Comparison of ENCODE assay signal across 32 cellular contexts in genomic region chr22:41550952-41551491, GRCh38. TPM values are rescaled to one million over a fixed set of nuclear protein-coding genes. Genes with fewer than 3 reads are reported as not detected.
"Had no signal": no experiment of that assay in that cellular context is flagged by ENCODE, and none has a peak within 500 bp of the region (broad histone marks: within the 10 kb centered on the region; RNA-seq: fewer than 3 reads in every experiment).

No MANE protein-coding gene starts in this region.

- H3K9me3 Mint-ChIP-seq: activated CD4-positive, alpha-beta memory T cell treated with anti-CD3 and anti-CD28 coated beads for 36 hours; activated CD4-positive, alpha-beta T cell treated with anti-CD3 and anti-CD28 coated beads, Interleukin-2, amount 10 ng/mL, durations not matched to agents 24 days and 14 days; activated naive CD4-positive, alpha-beta T cell treated with anti-CD3 and anti-CD28 coated beads, Interleukin-2, amount 10 ng/mL, durations not matched to agents 7 days and 5 days; activated naive CD4-positive, alpha-beta T cell treated with anti-CD3 and anti-CD28 coated beads, Interleukin-2, amount 50 U/mL, for 72 hours; activated naive CD8-positive, alpha-beta T cell treated with anti-CD3 and anti-CD28 coated beads, Interleukin-2, amount 10 ng/mL, durations not matched to agents 7 days and 5 days had no signal

- ATAC-seq: activated CD4-positive, alpha-beta T cell treated with anti-CD3 and anti-CD28 coated beads for 36 hours; activated CD8-positive, alpha-beta memory T cell treated with anti-CD3 and anti-CD28 coated beads, Interleukin-2, amount 10 ng/mL, durations not matched to agents 7 days and 5 days; activated CD8-positive, alpha-beta T cell treated with anti-CD3 and anti-CD28 coated beads, Interleukin-2, amount 10 ng/mL, durations not matched to agents 7 days and 5 days; activated naive CD4-positive, alpha-beta T cell treated with anti-CD3 and anti-CD28 coated beads, Interleukin-2, amount 50 U/mL, for 72 hours; gastroesophageal sphincter had no signal

- H3K36me3 Mint-ChIP-seq: activated CD4-positive, alpha-beta memory T cell treated with anti-CD3 and anti-CD28 coated beads for 36 hours; activated CD8-positive, alpha-beta memory T cell treated with anti-CD3 and anti-CD28 coated beads, Interleukin-2, amount 10 ng/mL, durations not matched to agents 7 days and 5 days; activated naive CD4-positive, alpha-beta T cell treated with anti-CD3 and anti-CD28 coated beads, Interleukin-2, amount 10 ng/mL, durations not matched to agents 7 days and 5 days; activated naive CD4-positive, alpha-beta T cell treated with anti-CD3 and anti-CD28 coated beads, Interleukin-2, amount 50 U/mL, for 72 hours; activated naive CD8-positive, alpha-beta T cell treated with anti-CD3 and anti-CD28 coated beads, Interleukin-2, amount 10 ng/mL, durations not matched to agents 7 days and 5 days; brain had no signal

- H3K9me3 ChIP-seq: ascending aorta, breast epithelium, colonic mucosa, esophagus squamous epithelium, gastroesophageal sphincter had no signal

- H3K27ac Mint-ChIP-seq: activated CD4-positive, alpha-beta memory T cell treated with anti-CD3 and anti-CD28 coated beads for 36 hours; activated CD4-positive, alpha-beta T cell treated with anti-CD3 and anti-CD28 coated beads for 36 hours; activated CD4-positive, alpha-beta T cell treated with anti-CD3 and anti-CD28 coated beads, Interleukin-2, amount 10 ng/mL, durations not matched to agents 24 days and 14 days; activated CD8-positive, alpha-beta memory T cell treated with anti-CD3 and anti-CD28 coated beads, Interleukin-2, amount 10 ng/mL, durations not matched to agents 7 days and 5 days; activated CD8-positive, alpha-beta T cell treated with anti-CD3 and anti-CD28 coated beads, Interleukin-2, amount 10 ng/mL, durations not matched to agents 7 days and 5 days; activated naive CD4-positive, alpha-beta T cell treated with anti-CD3 and anti-CD28 coated beads, Interleukin-2, amount 10 ng/mL, durations not matched to agents 7 days and 5 days; activated naive CD4-positive, alpha-beta T cell treated with anti-CD3 and anti-CD28 coated beads, Interleukin-2, amount 50 U/mL, for 72 hours; activated naive CD8-positive, alpha-beta T cell treated with anti-CD3 and anti-CD28 coated beads, Interleukin-2, amount 10 ng/mL, durations not matched to agents 7 days and 5 days had no signal

- H3K27ac ChIP-seq: ascending aorta, breast epithelium, cardiac muscle cell, colonic mucosa, epithelial cell of prostate, esophagus squamous epithelium, gastroesophageal sphincter had no signal

- H3K4me1 Mint-ChIP-seq: activated CD4-positive, alpha-beta T cell treated with anti-CD3 and anti-CD28 coated beads for 36 hours; activated CD4-positive, alpha-beta T cell treated with anti-CD3 and anti-CD28 coated beads, Interleukin-2, amount 10 ng/mL, durations not matched to agents 24 days and 14 days; activated naive CD4-positive, alpha-beta T cell treated with anti-CD3 and anti-CD28 coated beads, Interleukin-2, amount 10 ng/mL, durations not matched to agents 7 days and 5 days; activated naive CD8-positive, alpha-beta T cell treated with anti-CD3 and anti-CD28 coated beads, Interleukin-2, amount 10 ng/mL, durations not matched to agents 7 days and 5 days had no signal

- H3K27me3 ChIP-seq: ascending aorta, breast epithelium, cardiac muscle cell, colonic mucosa, esophagus squamous epithelium, gastroesophageal sphincter had no signal

- H3K27me3 Mint-ChIP-seq: activated CD4-positive, alpha-beta memory T cell treated with anti-CD3 and anti-CD28 coated beads for 36 hours; activated CD4-positive, alpha-beta T cell treated with anti-CD3 and anti-CD28 coated beads for 36 hours; brain had no signal

- H3K4me1 ChIP-seq: ascending aorta, breast epithelium, colonic mucosa, esophagus squamous epithelium, gastroesophageal sphincter had no signal

- DNase-seq: activated CD4-positive, alpha-beta memory T cell treated with anti-CD3 and anti-CD28 coated beads for 36 hours; activated CD4-positive, alpha-beta T cell treated with anti-CD3 and anti-CD28 coated beads for 36 hours; activated CD4-positive, alpha-beta T cell treated with anti-CD3 and anti-CD28 coated beads, Interleukin-2, amount 10 ng/mL, durations not matched to agents 24 days and 14 days; activated CD4-positive, CD25-positive, alpha-beta regulatory T cell; activated CD4-positive, CD25-positive, alpha-beta regulatory T cell treated with anti-CD3 and anti-CD28 coated beads, Interleukin-2, amount 50 U/mL, for 72 hours; activated CD8-positive, alpha-beta memory T cell treated with anti-CD3 and anti-CD28 coated beads, Interleukin-2, amount 10 ng/mL, durations not matched to agents 7 days and 5 days; activated CD8-positive, alpha-beta memory T cell treated with anti-CD3 and anti-CD28 coated beads, Interleukin-2, amount 50 U/mL, for 4 hours; activated CD8-positive, alpha-beta T cell treated with anti-CD3 and anti-CD28 coated beads, Interleukin-2, amount 10 ng/mL, durations not matched to agents 7 days and 5 days; activated gamma-delta T cell; activated naive CD4-positive, alpha-beta T cell; activated naive CD4-positive, alpha-beta T cell treated with anti-CD3 and anti-CD28 coated beads, Interleukin-2, amount 10 ng/mL, durations not matched to agents 7 days and 5 days; activated naive CD8-positive, alpha-beta T cell treated with anti-CD3 and anti-CD28 coated beads, Interleukin-2, amount 10 ng/mL, durations not matched to agents 7 days and 5 days; activated T-cell treated with anti-CD3 and anti-CD28 coated beads, Interleukin-2, amount 50 U/mL, for 1 hour; activated T-cell treated with anti-CD3 and anti-CD28 coated beads, Interleukin-2, amount 50 U/mL, for 48 hours; central memory CD4-positive, alpha-beta T cell; cerebellar nuclear complex; colonic mucosa; effector CD8-positive, alpha-beta T cell; esophagus squamous epithelium; foreskin melanocyte; T-helper 2 cell had no signal

- H3K4me3 ChIP-seq: ascending aorta, breast epithelium, cardiac muscle cell, colonic mucosa, esophagus squamous epithelium, gastroesophageal sphincter had no signal

- H3K4me3 Mint-ChIP-seq: activated CD4-positive, alpha-beta memory T cell treated with anti-CD3 and anti-CD28 coated beads for 36 hours; activated CD4-positive, alpha-beta T cell treated with anti-CD3 and anti-CD28 coated beads for 36 hours; activated CD4-positive, alpha-beta T cell treated with anti-CD3 and anti-CD28 coated beads, Interleukin-2, amount 10 ng/mL, durations not matched to agents 24 days and 14 days; activated CD8-positive, alpha-beta memory T cell treated with anti-CD3 and anti-CD28 coated beads, Interleukin-2, amount 10 ng/mL, durations not matched to agents 7 days and 5 days; activated CD8-positive, alpha-beta T cell treated with anti-CD3 and anti-CD28 coated beads, Interleukin-2, amount 10 ng/mL, durations not matched to agents 7 days and 5 days; activated naive CD4-positive, alpha-beta T cell treated with anti-CD3 and anti-CD28 coated beads, Interleukin-2, amount 10 ng/mL, durations not matched to agents 7 days and 5 days; activated naive CD8-positive, alpha-beta T cell treated with anti-CD3 and anti-CD28 coated beads, Interleukin-2, amount 10 ng/mL, durations not matched to agents 7 days and 5 days had no signal

- H3K36me3 ChIP-seq: ascending aorta, breast epithelium, cardiac muscle cell, colonic mucosa, esophagus squamous epithelium, gastroesophageal sphincter had no signal

RNA-seq across cellular contexts. Expression of gene CSDC2, which starts 9.8 kb away (rescaled TPM):
- total RNA-seq: activated CD4-positive, alpha-beta memory T cell treated with anti-CD3 and anti-CD28 coated beads for 36 hours; activated CD4-positive, alpha-beta T cell treated with anti-CD3 and anti-CD28 coated beads for 36 hours; activated CD4-positive, alpha-beta T cell treated with anti-CD3 and anti-CD28 coated beads, Interleukin-2, amount 10 ng/mL, durations not matched to agents 24 days and 14 days; activated CD8-positive, alpha-beta memory T cell treated with anti-CD3 and anti-CD28 coated beads for 36 hours; activated CD8-positive, alpha-beta memory T cell treated with anti-CD3 and anti-CD28 coated beads, Interleukin-2, amount 10 ng/mL, durations not matched to agents 7 days and 5 days; activated CD8-positive, alpha-beta T cell treated with anti-CD3 and anti-CD28 coated beads, Interleukin-2, amount 10 ng/mL, durations not matched to agents 7 days and 5 days; activated naive CD4-positive, alpha-beta T cell treated with anti-CD3 and anti-CD28 coated beads, Interleukin-2, amount 50 U/mL, for 72 hours; activated naive CD8-positive, alpha-beta T cell treated with anti-CD3 and anti-CD28 coated beads, Interleukin-2, amount 10 ng/mL, durations not matched to agents 7 days and 5 days; dermis microvascular lymphatic vessel endothelial cell; endothelial cell of umbilical vein; T-helper 1 cell treated with Interleukin-12 subunit alpha and Interleukin-12 subunit beta and Interleukin-4 antibody, amounts not matched to agents 30 ng/mL and 1 ng/mL, for 36 hours had no signal
